8 cellular contexts compared by ENCODE assay signal in genomic region chr11:59802639-59803176, GRCh38. TPM values are rescaled to one million over a fixed set of nuclear protein-coding genes. Genes with fewer than 3 reads are reported as not detected.
DNase-seq lines count a peak whose midpoint lies in the region; ATAC-seq and TF ChIP-seq lines count a peak whose summit lies in the region.

No MANE protein-coding gene starts in this region.

- H3K79me2 ChIP-seq in neural progenitor cell (ENCODE audit: low read depth), result no peaks in the 10 kb centered on the region

- no peak overlapping the region for H3K4me3 Mint-ChIP-seq in CD8-positive, alpha-beta memory T cell
- no peak overlapping the region for H3K4me3 Mint-ChIP-seq in WTC11
- no peak overlapping the region for H3K4me3 Mint-ChIP-seq in neural progenitor cell

- no peaks in the 10 kb centered on the region for H3K27me3 Mint-ChIP-seq in CD8-positive, alpha-beta memory T cell
- H3K27me3 Mint-ChIP-seq in WTC11 (ENCODE audit: low read depth), result no peaks in the 10 kb centered on the region
- H3K27me3 Mint-ChIP-seq in neural progenitor cell (ENCODE audit: insufficient read depth, low read depth), result no peaks in the 10 kb centered on the region

- H3K27ac ChIP-seq in CD8-positive, alpha-beta memory T cell (ENCODE audit: low read depth, low read length), result no peak overlapping the region
- H3K27ac ChIP-seq in neural progenitor cell, result no peak overlapping the region

- no peaks in the 10 kb centered on the region for H3K9me3 Mint-ChIP-seq in CD8-positive, alpha-beta memory T cell
- no peaks in the 10 kb centered on the region for H3K9me3 Mint-ChIP-seq in WTC11
- no peaks in the 10 kb centered on the region for H3K9me3 Mint-ChIP-seq in neural progenitor cell

- peaks cover 11% of the 10 kb centered on the region for H3F3A ChIP-seq in neural progenitor cell (ENCODE audit: low read depth)

- ATAC-seq in GM18909 (IDR thresholded peaks at IDR 0.05; ENCODE audit: poor library complexity, unreplicated experiment) (peak; percentile 67), WTC11 (peak; percentile 48), GM18907 (IDR thresholded peaks at IDR 0.05; ENCODE audit: unreplicated experiment) (no peak)

- no peaks in the 10 kb centered on the region for H3K27me3 ChIP-seq in CD8-positive, alpha-beta memory T cell (ENCODE audit: insufficient read depth, low read length, poor library complexity, severe bottlenecking)
- no peaks in the 10 kb centered on the region for H3K27me3 ChIP-seq in neural progenitor cell

- no peaks in the 10 kb centered on the region for H3K4me1 Mint-ChIP-seq in CD8-positive, alpha-beta memory T cell
- H3K4me1 Mint-ChIP-seq in WTC11 (peaks cover 4% of the 10 kb centered on the region; the same call in 1 of the 2 replicates), neural progenitor cell (peaks cover 5% of the 10 kb centered on the region)

- no peak overlapping the region for H3K4me3 ChIP-seq in CD8-positive, alpha-beta memory T cell (ENCODE audit: low read length)
- no peak overlapping the region for H3K4me3 ChIP-seq in neural progenitor cell

- no peaks in the 10 kb centered on the region for H3K9me3 ChIP-seq in CD8-positive, alpha-beta memory T cell (ENCODE audit: low read length)
- no peaks in the 10 kb centered on the region for H3K9me3 ChIP-seq in neural progenitor cell (ENCODE audit: low read depth)

- CTCF ChIA-PET in CD8-positive, alpha-beta memory T cell (lab: Charles Lee), result interaction anchor here (1.0 to 7.8 kb wide), 7 partner anchors 8 to 265 kb away, joined by 3 to 113 read pairs (median 5); partner anchors contain the start of genes MRPL16 and STX3
- CTCF ChIA-PET in WTC11 (lab: Charles Lee), result interaction anchor here (1.0 to 1.5 kb wide), 4 partner anchors 9 to 49 kb away, joined by 4 to 13 read pairs (median 8); no protein-coding TSS in a partner anchor

- no peak overlapping the region for H3K4me2 ChIP-seq in neural progenitor cell

- H4K20me1 ChIP-seq in neural progenitor cell (ENCODE audit: low read depth), result peaks cover 6% of the 10 kb centered on the region

- H3K9ac ChIP-seq in neural progenitor cell, result no peak overlapping the region

- POLR2A ChIA-PET in CD8-positive, alpha-beta memory T cell (lab: Charles Lee), result no interaction called here
- POLR2A ChIA-PET in WTC11 (lab: Charles Lee), result interaction anchor here (0.9 kb wide), 1 partner anchor 8 kb away, joined by 3 read pairs; the partner anchor contains the start of gene MRPL16

- H2AFZ ChIP-seq in neural progenitor cell (replicated peaks), result no peak overlapping the region

- H3K36me3 ChIP-seq in CD8-positive, alpha-beta memory T cell (ENCODE audit: insufficient read depth, low read length), result no peaks in the 10 kb centered on the region
- no peaks in the 10 kb centered on the region for H3K36me3 ChIP-seq in neural progenitor cell

- no peak overlapping the region for H3K27ac Mint-ChIP-seq in CD8-positive, alpha-beta memory T cell
- H3K27ac Mint-ChIP-seq in WTC11, result no peak overlapping the region
- no peak overlapping the region for H3K27ac Mint-ChIP-seq in neural progenitor cell

- DNase-seq in CD8-positive, alpha-beta memory T cell, result peak; percentile 11 to 61 (median 52)
- DNase-seq in NCI-H146 (lab: John Stamatoyannopoulos, UW) (peak; percentile 31), WTC11 (ENCODE audit: low spot score) (no peak), fibroblast of gingiva (ENCODE audit: low read depth) (peak; percentile 41), neural progenitor cell (ENCODE audit: low spot score) (peak; percentile 45)
- DNase-seq in effector CD8-positive, alpha-beta T cell (lab: John Stamatoyannopoulos, UW), result no peak

- TF ChIP-seq CTCF in WTC11 (IDR thresholded peaks at IDR 0.05), result peak; percentile 23; the same call in 1 of the 2 replicates
- peak; percentile 69 for TF ChIP-seq CTCF in neural progenitor cell (IDR thresholded peaks at IDR 0.05)

- H3K36me3 Mint-ChIP-seq in CD8-positive, alpha-beta memory T cell, result peaks cover 0 to 41% (median 9%) of the 10 kb centered on the region in 3 donors
- H3K36me3 Mint-ChIP-seq in WTC11 (peaks cover 42% of the 10 kb centered on the region), neural progenitor cell (peaks cover 8% of the 10 kb centered on the region)

- no peaks in the 10 kb centered on the region for H3K4me1 ChIP-seq in CD8-positive, alpha-beta memory T cell (ENCODE audit: insufficient read depth, low read length)
- peaks cover 7% of the 10 kb centered on the region for H3K4me1 ChIP-seq in neural progenitor cell

TF ChIP-seq in WTC11, 78 proteins besides CTCF, POLR2A, EP300 and RAD21:
- TF ChIP-seq, protein P1, sequence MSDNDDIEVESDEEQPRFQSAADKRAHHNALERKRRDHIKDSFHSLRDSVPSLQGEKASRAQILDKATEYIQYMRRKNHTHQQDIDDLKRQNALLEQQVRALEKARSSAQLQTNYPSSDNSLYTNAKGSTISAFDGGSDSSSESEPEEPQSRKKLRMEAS (CRISPR knock-in tag; IDR thresholded peaks at IDR 0.05), result peak; percentile 56; the same call in 1 of the 2 replicates
- TF ChIP-seq GTF2I (CRISPR knock-in tag; conservative IDR thresholded peaks at IDR 0.05), result no peak
- TF ChIP-seq ZNF263 (CRISPR knock-in tag; IDR thresholded peaks at IDR 0.05; ENCODE audit: low read depth), result no peak

RNA-seq across cellular contexts. Expression of gene MRPL16, which starts 7.9 kb away (rescaled TPM):
- total RNA-seq in CD8-positive, alpha-beta memory T cell, result 10 to 100 TPM; 83.5 to 84.5 TPM
- 75.0 TPM for polyA plus RNA-seq in CD8-positive, alpha-beta memory T cell
- total RNA-seq in WTC11 (2021), result 78.9 to 85.6 TPM (median 83.9 TPM) in 3 replicates
- 42.3 and 49.8 TPM in 2 replicates for total RNA-seq in neural progenitor cell (ENCODE audit: low replicate concordance)

RNA-seq across cellular contexts. Expression of gene CBLIF, which starts 42.6 kb away (rescaled TPM):
- total RNA-seq in CD8-positive, alpha-beta memory T cell, result not detected
- polyA plus RNA-seq in CD8-positive, alpha-beta memory T cell, result not detected
- not detected in 3 replicates for total RNA-seq in WTC11 (2021)
- total RNA-seq in neural progenitor cell (ENCODE audit: low replicate concordance), result not detected in 2 replicates

RNA-seq across cellular contexts. Expression of gene STX3, which starts 47.5 kb away (rescaled TPM):
- total RNA-seq in CD8-positive, alpha-beta memory T cell, result 1 to 10 TPM; 5.5 to 6.7 TPM
- 6.8 TPM for polyA plus RNA-seq in CD8-positive, alpha-beta memory T cell
- total RNA-seq in WTC11 (2021) (52.7 to 55.6 TPM (median 53.7 TPM) in 3 replicates), neural progenitor cell (ENCODE audit: low replicate concordance) (34.8 and 52.4 TPM in 2 replicates)

Comparison
In these comparisons a context has a peak if more than half of its experiments do, and no peak if none do; other contexts are left out.
1. DNase-seq: peak in CD8-positive, alpha-beta memory T cell (5 of 5), NCI-H146 (single experiment), fibroblast of gingiva (single experiment) and neural progenitor cell (single experiment); none in WTC11 (single experiment) and effector CD8-positive, alpha-beta T cell (single experiment).